10 cellular contexts compared by ENCODE assay signal in the genomic region with DNA sequence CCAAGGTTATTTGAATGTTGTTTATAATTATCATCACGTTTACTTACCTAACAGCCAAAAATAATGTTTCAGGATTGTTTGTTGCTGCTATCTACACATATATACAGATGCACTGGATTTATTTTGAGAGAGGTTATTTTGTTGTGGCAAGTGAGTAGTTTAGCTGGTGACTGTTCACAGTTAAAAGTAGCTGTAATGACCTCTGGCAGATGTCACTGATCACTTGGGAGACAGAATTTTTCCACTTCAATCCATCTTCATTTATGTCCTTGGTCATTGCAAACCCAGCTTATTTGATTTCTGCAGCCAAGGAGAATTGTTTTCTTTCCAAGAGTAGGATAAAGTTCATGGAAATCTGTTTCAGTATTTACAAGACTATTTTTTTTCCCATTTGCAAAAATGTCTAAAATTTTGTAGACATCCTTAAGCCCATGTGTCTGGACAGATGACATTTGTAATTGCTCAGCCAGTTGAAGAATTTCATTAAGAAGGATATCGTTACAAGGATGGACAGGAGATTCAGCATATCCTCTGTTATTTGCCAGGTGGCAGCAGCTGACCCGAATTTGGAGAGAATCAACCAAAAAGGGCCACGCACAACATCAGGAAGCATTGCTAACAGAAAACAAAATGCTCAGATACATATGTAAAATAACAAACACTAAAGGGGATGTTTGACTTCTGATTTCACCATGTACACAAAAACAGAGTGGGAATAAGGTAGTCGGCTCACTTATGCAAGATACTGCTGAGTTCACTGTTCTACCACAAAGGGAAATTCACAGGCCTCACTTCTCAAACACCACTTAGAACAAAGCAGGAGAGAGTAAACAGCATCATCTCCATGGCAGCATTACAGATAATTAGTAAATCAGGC.
DNase-seq lines count a peak whose midpoint lies in the region; ATAC-seq and TF ChIP-seq lines count a peak whose summit lies in the region.
"Had no signal": no experiment of that assay in that cellular context is flagged by ENCODE, and none has a peak within 500 bp of the region (broad histone marks: within the 10 kb centered on the region; RNA-seq: fewer than 3 reads in every experiment).

No MANE protein-coding gene starts in this region.

- DNase-seq in CD4-positive, alpha-beta memory T cell, result peak; percentile 55 to 81 (median 70)
- DNase-seq in NCI-H1092 (lab: John Stamatoyannopoulos, UW) (peak; percentile 15), T-cell (peak in 21 of 34 experiments; percentile 4 to 45 (median 14)), heart right ventricle (no peak), hepatocyte (ENCODE audit: low spot score) (no peak)
- DNase-seq: NCI-H526 had no signal

- H3K79me2 ChIP-seq in hepatocyte, result no peaks in the 10 kb centered on the region

- H3K4me3 ChIP-seq in CD4-positive, alpha-beta memory T cell (ENCODE audit: low read length in 2 of 2), result no peak overlapping the region
- no peak overlapping the region for H3K4me3 ChIP-seq in heart right ventricle
- no peak overlapping the region for H3K4me3 ChIP-seq in hepatocyte
- H3K4me3 ChIP-seq: dorsolateral prefrontal cortex had no signal

- POLR2A ChIA-PET in CD4-positive, alpha-beta memory T cell (lab: Charles Lee; ENCODE audit: partially characterized antibody), result interaction anchor here (0.9 to 3.5 kb wide), 5 partner anchors 43 to 74 kb away, joined by 3 to 16 read pairs (median 5); partner anchors contain the start of gene GPRIN3
- POLR2A ChIA-PET in T-cell (lab: Charles Lee), result interaction anchor here in 1 of 2 donors (0.6 kb wide), 1 partner anchor 34 kb away, joined by 3 read pairs; no protein-coding TSS in a partner anchor

- H3K27me3 Mint-ChIP-seq in CD4-positive, alpha-beta memory T cell, result no peaks in the 10 kb centered on the region
- H3K27me3 Mint-ChIP-seq in T-cell, result no peaks in the 10 kb centered on the region

- H3K9me2 ChIP-seq in hepatocyte (replicated peaks; ENCODE audit: insufficient read depth), result no peaks in the 10 kb centered on the region

- no peaks in the 10 kb centered on the region for H3K27me3 ChIP-seq in CD4-positive, alpha-beta memory T cell (ENCODE audit: insufficient read depth, low read length)
- H3K27me3 ChIP-seq in heart right ventricle (no peaks in the 10 kb centered on the region), hepatocyte (no peaks in the 10 kb centered on the region)

- peaks cover 13% of the 10 kb centered on the region for H3K36me3 ChIP-seq in CD4-positive, alpha-beta memory T cell (ENCODE audit: insufficient read depth, low read length)
- H3K36me3 ChIP-seq in heart right ventricle, result peaks cover 0 to 10% (median 0%) of the 10 kb centered on the region in 9 donors
- no peaks in the 10 kb centered on the region for H3K36me3 ChIP-seq in hepatocyte (replicated peaks; ENCODE audit: insufficient read depth, low read depth)

- TF ChIP-seq CTCF in heart right ventricle (IDR thresholded peaks at IDR 0.05), result peak in 3 of 9 donors; percentile 19 to 38 (median 25)
- no peak for TF ChIP-seq CTCF in hepatocyte (IDR thresholded peaks at IDR 0.05; ENCODE audit: poor library complexity)

- no peak overlapping the region for H2AFZ ChIP-seq in hepatocyte

- H3K9me3 Mint-ChIP-seq in CD4-positive, alpha-beta memory T cell, result no peaks in the 10 kb centered on the region
- no peaks in the 10 kb centered on the region for H3K9me3 Mint-ChIP-seq in T-cell

- no peak overlapping the region for H3K4me2 ChIP-seq in hepatocyte

- H3K27ac ChIP-seq in CD4-positive, alpha-beta memory T cell (ENCODE audit: low read depth, low read length), result peak overlapping the region; percentile 68
- H3K27ac ChIP-seq in heart right ventricle (peak overlapping the region in 4 of 10 donors; percentile 13 to 54 (median 32)), hepatocyte (no peak overlapping the region)

- H3K4me1 Mint-ChIP-seq in CD4-positive, alpha-beta memory T cell, result peaks cover 46 to 74% (median 59%) of the 10 kb centered on the region in 4 donors
- peaks cover 42 to 60% (median 57%) of the 10 kb centered on the region in 3 donors for H3K4me1 Mint-ChIP-seq in T-cell

- H3K36me3 Mint-ChIP-seq in CD4-positive, alpha-beta memory T cell, result peaks cover 26 to 54% of the 10 kb centered on the region in 2 donors
- peaks cover 11% of the 10 kb centered on the region for H3K36me3 Mint-ChIP-seq in T-cell

- intact Hi-C loops in CD4-positive, alpha-beta memory T cell (cut with micrococcal nuclease), result loop anchor here (5.0 kb wide), 1 partner anchor 659 kb away; no protein-coding TSS in a partner anchor
- intact Hi-C loops in heart right ventricle (cut with DNase I), result loop anchor here in 2 of 10 donors (5.0 to 10.0 kb wide), 3 partner anchors 62 to 189 kb away; partner anchors contain the start of gene GPRIN3 (in 2 of the 2)

- WGBS in heart right ventricle, 2 donors, result 30 to 32% methylated on average over 5 of the region's 5 CpGs
- WGBS in hepatocyte (ENCODE audit: low lambda C conversion rate, missing lambda C conversion rate), result 62% methylated on average over 5 of the region's 5 CpGs

- peaks cover 60% of the 10 kb centered on the region for H3K4me1 ChIP-seq in CD4-positive, alpha-beta memory T cell (ENCODE audit: insufficient read depth, low read length)
- H3K4me1 ChIP-seq in heart right ventricle, result peaks cover 0 to 37% (median 20%) of the 10 kb centered on the region in 9 donors
- H3K4me1 ChIP-seq in hepatocyte (ENCODE audit: insufficient read depth), result peaks cover 9% of the 10 kb centered on the region

- H3K9me3 ChIP-seq in CD4-positive, alpha-beta memory T cell (ENCODE audit: control insufficient read depth in 1 of 2, low read length in 2 of 2), result no peaks in the 10 kb centered on the region
- no peaks in the 10 kb centered on the region for H3K9me3 ChIP-seq in heart right ventricle
- no peaks in the 10 kb centered on the region for H3K9me3 ChIP-seq in hepatocyte (ENCODE audit: low read depth)

- peak overlapping the region in 6 of 8 donors; percentile 7 to 51 (median 18) for H3K4me3 Mint-ChIP-seq in CD4-positive, alpha-beta memory T cell
- H3K4me3 Mint-ChIP-seq in T-cell, result peak overlapping the region in 1 of 3 donors; percentile 23

- CTCF ChIA-PET in CD4-positive, alpha-beta memory T cell (lab: Charles Lee; ENCODE audit: partially characterized antibody), result interaction anchor here (0.7 to 20.8 kb wide), 10 partner anchors 9 to 192 kb away, joined by 3 to 285 read pairs (median 4); partner anchors contain the start of gene GPRIN3
- CTCF ChIA-PET in T-cell (lab: Charles Lee), result interaction anchor here (0.7 to 1.8 kb wide), 3 partner anchors 9 to 62 kb away, joined by 3 to 5 read pairs (median 3); no protein-coding TSS in a partner anchor

- ATAC-seq in T-cell (replicated peaks in 1 of 4) (peak; percentile 56 to 97 (median 74)), heart right ventricle (peak in 6 of 8 donors; percentile 34 to 78 (median 68)), HG02970 (IDR thresholded peaks at IDR 0.05; ENCODE audit: low FRiP score, unreplicated experiment) (no peak), GM21390 (IDR thresholded peaks at IDR 0.05; ENCODE audit: unreplicated experiment) (no peak), HG03159 (IDR thresholded peaks at IDR 0.05; ENCODE audit: unreplicated experiment) (no peak)

- peak overlapping the region; percentile 78 to 98 (median 93) for H3K27ac Mint-ChIP-seq in CD4-positive, alpha-beta memory T cell
- peak overlapping the region; percentile 75 to 82 for H3K27ac Mint-ChIP-seq in T-cell

- H4K20me1 ChIP-seq in hepatocyte (ENCODE audit: insufficient read depth, poor library complexity, severe bottlenecking), result no peaks in the 10 kb centered on the region

Comparison
In these comparisons a context has a peak if more than half of its experiments do, and no peak if none do; other contexts are left out.
1. DNase-seq: peak in CD4-positive, alpha-beta memory T cell (5 of 5), NCI-H1092 (single experiment) and T-cell (21 of 34); none in heart right ventricle (0 of 2) and hepatocyte (single experiment).
2. ATAC-seq: peak in T-cell (4 of 4) and heart right ventricle (6 of 8); none in HG02970 (single experiment), GM21390 (single experiment) and HG03159 (single experiment).